11 cellular contexts compared by ENCODE assay signal in the genomic region with DNA sequence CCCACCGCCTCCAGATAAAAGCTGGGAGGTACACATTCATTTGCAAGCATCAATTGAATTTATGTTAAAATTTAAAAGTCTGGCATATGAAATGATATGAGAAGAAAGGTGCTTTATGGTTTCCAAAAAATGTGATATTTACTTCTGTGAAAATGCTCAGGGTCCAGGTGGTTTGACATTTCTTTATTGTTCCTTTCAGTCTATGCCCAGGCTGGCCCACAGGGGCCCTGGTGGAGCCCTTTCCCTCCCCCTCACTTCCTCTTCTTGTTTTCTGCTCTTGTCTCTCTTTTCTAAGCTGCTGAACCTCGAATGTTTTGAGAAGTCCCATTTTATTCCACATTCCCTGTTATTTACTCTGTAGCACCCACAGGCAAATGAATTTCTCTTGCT.
DNase-seq lines count a peak whose midpoint lies in the region; ATAC-seq and TF ChIP-seq lines count a peak whose summit lies in the region.
"Had no signal": no experiment of that assay in that cellular context is flagged by ENCODE, and none has a peak within 500 bp of the region (broad histone marks: within the 10 kb centered on the region; RNA-seq: fewer than 3 reads in every experiment).

No MANE protein-coding gene starts in this region.

- no peaks in the 10 kb centered on the region for H3K9me3 ChIP-seq in WERI-Rb-1 (ENCODE audit: severe bottlenecking)
- H3K9me3 ChIP-seq in heart right ventricle: no peaks in the 10 kb centered on the region
- H3K9me3 ChIP-seq: body of pancreas had no signal

- H3K36me3 ChIP-seq in WERI-Rb-1: no peaks in the 10 kb centered on the region
- H3K36me3 ChIP-seq in heart right ventricle: no peaks in the 10 kb centered on the region

- intact Hi-C loops in heart right ventricle (cut with DNase I): no loop called here

- TF ChIP-seq CTCF in WERI-Rb-1 (IDR thresholded peaks at IDR 0.05; ENCODE audit: low read depth, low read length) (no peak), heart right ventricle (IDR thresholded peaks at IDR 0.05) (peak in 1 of 9 donors; percentile 16)

- H3K27me3 ChIP-seq in WERI-Rb-1 (ENCODE audit: insufficient read depth, low read depth, severe bottlenecking) (no peaks in the 10 kb centered on the region), heart right ventricle (peaks cover 0 to 5% (median 0%) of the 10 kb centered on the region in 7 donors)
- H3K27me3 ChIP-seq: body of pancreas had no signal

- 33 to 36% methylated on average over 2 of the region's 2 CpGs for WGBS in heart right ventricle, 2 donors

- ATAC-seq in HG03460 (IDR thresholded peaks at IDR 0.05; ENCODE audit: unreplicated experiment) (peak; percentile 57), HG02852 (IDR thresholded peaks at IDR 0.05; ENCODE audit: unreplicated experiment) (no peak), heart right ventricle (no peak)
- ATAC-seq: body of pancreas had no signal

- H3K4me3 ChIP-seq in WERI-Rb-1 (ENCODE audit: low read depth, low read length): no peak overlapping the region
- no peak overlapping the region for H3K4me3 ChIP-seq in heart right ventricle
- H3K4me3 ChIP-seq: body of pancreas had no signal

- H3K27ac ChIP-seq in WERI-Rb-1: no peak overlapping the region
- H3K27ac ChIP-seq in heart right ventricle: peak overlapping the region in 1 of 10 donors; percentile 75
- H3K27ac ChIP-seq: body of pancreas had no signal

- DNase-seq in activated CD4-positive, alpha-beta T cell treated with anti-CD3 and anti-CD28 coated beads for 48 hours: peak; percentile 37
- no peak for DNase-seq in activated CD4-positive, alpha-beta T cell treated with anti-CD3 and anti-CD28 coated beads, Interleukin-2, amount 50 U/mL, for 4 hours
- peak; percentile 5 for DNase-seq in activated T-helper 1 cell treated with Interleukin-2 at 50 U/mL for 16 hours (ENCODE audit: low read depth)
- peak; percentile 36 for DNase-seq in stimulated activated CD8-positive, alpha-beta memory T cell treated with anti-CD3 and anti-CD28 coated beads, Interleukin-4, amount 100 ng/mL, for 48 hours
- no peak for DNase-seq in WERI-Rb-1
- no peak for DNase-seq in heart right ventricle
- DNase-seq: ACHN, body of pancreas, foreskin melanocyte had no signal

- peaks cover 0 to 10% (median 0%) of the 10 kb centered on the region in 9 donors for H3K4me1 ChIP-seq in heart right ventricle
- H3K4me1 ChIP-seq: body of pancreas had no signal

Comparison
In these comparisons a context has a peak if more than half of its experiments do, and no peak if none do; other contexts are left out.
1. DNase-seq: peak in activated CD4-positive, alpha-beta T cell treated with anti-CD3 and anti-CD28 coated beads for 48 hours (single experiment), activated T-helper 1 cell treated with Interleukin-2 at 50 U/mL for 16 hours (single experiment) and stimulated activated CD8-positive, alpha-beta memory T cell treated with anti-CD3 and anti-CD28 coated beads, Interleukin-4, amount 100 ng/mL, for 48 hours (single experiment); none in activated CD4-positive, alpha-beta T cell treated with anti-CD3 and anti-CD28 coated beads, Interleukin-2, amount 50 U/mL, for 4 hours (0 of 2), WERI-Rb-1 (single experiment) and heart right ventricle (0 of 2).